ENCODE assay signal across 36 cellular contexts in genomic region chr14:44829021-44829420, GRCh38.
"Had no signal": no experiment of that assay in that cellular context is flagged by ENCODE, and none has a peak within 500 bp of the region (broad histone marks: within the 10 kb centered on the region; RNA-seq: fewer than 3 reads in every experiment).

No MANE protein-coding gene starts in this region.

- ATAC-seq: activated CD4-positive, alpha-beta T cell treated with anti-CD3 and anti-CD28 coated beads for 36 hours; activated CD8-positive, alpha-beta memory T cell treated with anti-CD3 and anti-CD28 coated beads, Interleukin-2, amount 10 ng/mL, durations not matched to agents 7 days and 5 days; activated CD8-positive, alpha-beta T cell treated with anti-CD3 and anti-CD28 coated beads, Interleukin-2, amount 10 ng/mL, durations not matched to agents 7 days and 5 days; activated naive CD8-positive, alpha-beta T cell treated with anti-CD3 and anti-CD28 coated beads, Interleukin-2, amount 50 U/mL, for 24 hours had no signal

- H3K4me3 ChIP-seq: ascending aorta, cardiac muscle cell had no signal

- H3K27me3 ChIP-seq: ascending aorta, cardiac muscle cell had no signal

- H3K9me3 Mint-ChIP-seq: activated CD4-positive, alpha-beta memory T cell treated with anti-CD3 and anti-CD28 coated beads, Interleukin-2, amount 10 ng/mL, durations not matched to agents 7 days and 5 days; activated CD4-positive, alpha-beta T cell treated with anti-CD3 and anti-CD28 coated beads, Interleukin-2, amount 10 ng/mL, durations not matched to agents 7 days and 5 days; activated naive CD4-positive, alpha-beta T cell treated with anti-CD3 and anti-CD28 coated beads, Interleukin-2, amount 10 ng/mL, durations not matched to agents 7 days and 5 days; activated naive CD4-positive, alpha-beta T cell treated with anti-CD3 and anti-CD28 coated beads, Interleukin-2, amount 50 U/mL, for 24 hours; activated naive CD8-positive, alpha-beta T cell treated with anti-CD3 and anti-CD28 coated beads, Interleukin-2, amount 10 ng/mL, durations not matched to agents 7 days and 5 days; activated naive CD8-positive, alpha-beta T cell treated with anti-CD3 and anti-CD28 coated beads, Interleukin-2, amount 50 U/mL, for 24 hours; activated T-cell treated with anti-CD3 and anti-CD28 coated beads, Interleukin-2, amount 50 U/mL, for 24 hours; activated T-helper 2 cell treated with anti-CD3 and anti-CD28 coated beads, Interferon-gamma antibody, Interleukin-2, Interleukin-4, amounts not matched to agents 10 μg/mL and 5 μg/mL and 100 μg/mL, durations not matched to agents 14 hours and 24 hours and 36 hours; central memory CD8-positive, alpha-beta T cell; T-helper 1 cell treated with Interleukin-12 subunit alpha and Interleukin-12 subunit beta and Interleukin-4 antibody, amounts not matched to agents 30 μg/mL and 1 μg/mL, for 36 hours; T-helper 2 cell treated with Interferon-gamma antibody and Interleukin-4, amounts not matched to agents 5 μg/mL and 100 μg/mL, for 36 hours had no signal

- DNase-seq: activated B cell treated with CpG ODN at 0.5 μM for 24 hours; activated CD4-positive, alpha-beta memory T cell treated with anti-CD3 and anti-CD28 coated beads, Interleukin-2, amount 10 ng/mL, durations not matched to agents 7 days and 5 days; activated CD4-positive, alpha-beta T cell treated with anti-CD3 and anti-CD28 coated beads for 1 hour; activated CD4-positive, alpha-beta T cell treated with anti-CD3 and anti-CD28 coated beads for 36 hours; activated CD4-positive, alpha-beta T cell treated with anti-CD3 and anti-CD28 coated beads for 48 hours; activated CD4-positive, alpha-beta T cell treated with anti-CD3 and anti-CD28 coated beads, Interleukin-2, amount 10 ng/mL, durations not matched to agents 7 days and 5 days; activated CD4-positive, alpha-beta T cell treated with anti-CD3 and anti-CD28 coated beads, Interleukin-2, amount 50 U/mL, for 48 hours; activated CD8-positive, alpha-beta memory T cell treated with anti-CD3 and anti-CD28 coated beads for 24 hours; activated CD8-positive, alpha-beta memory T cell treated with anti-CD3 and anti-CD28 coated beads, Interleukin-2, amount 10 ng/mL, durations not matched to agents 7 days and 5 days; activated CD8-positive, alpha-beta memory T cell treated with anti-CD3 and anti-CD28 coated beads, Interleukin-2, amount 50 U/mL, for 48 hours; activated CD8-positive, alpha-beta T cell treated with anti-CD3 and anti-CD28 coated beads, Interleukin-2, amount 10 ng/mL, durations not matched to agents 7 days and 5 days; activated effector memory CD4-positive, alpha-beta T cell treated with Interleukin-2 at 50 U/mL for 16 hours; activated gamma-delta T cell; activated naive CD4-positive, alpha-beta T cell treated with anti-CD3 and anti-CD28 coated beads, Interleukin-2, amount 10 ng/mL, durations not matched to agents 7 days and 5 days; activated naive CD4-positive, alpha-beta T cell treated with Interleukin-2 at 50 U/mL for 16 hours; activated naive CD8-positive, alpha-beta T cell treated with anti-CD3 and anti-CD28 coated beads, Interleukin-2, amount 10 ng/mL, durations not matched to agents 7 days and 5 days; activated naive CD8-positive, alpha-beta T cell treated with anti-CD3 and anti-CD28 coated beads, Interleukin-2, amount 50 U/mL, for 24 hours; activated T-cell treated with anti-CD3 and anti-CD28 coated beads, Interleukin-2, amount 50 U/mL, for 24 hours; activated T-cell treated with anti-CD3 and anti-CD28 coated beads, Interleukin-2, amount 50 U/mL, for 48 hours; amygdala; anterior cingulate cortex; caudate nucleus; cerebellar nuclear complex; T-helper 1 cell; T-helper 2 cell; T-helper 9 cell had no signal

- H3K27ac Mint-ChIP-seq: activated B cell treated with CpG ODN at 0.5 μM for 24 hours; activated CD4-positive, alpha-beta memory T cell treated with anti-CD3 and anti-CD28 coated beads, Interleukin-2, amount 10 ng/mL, durations not matched to agents 7 days and 5 days; activated CD4-positive, alpha-beta T cell treated with anti-CD3 and anti-CD28 coated beads for 36 hours; activated CD4-positive, alpha-beta T cell treated with anti-CD3 and anti-CD28 coated beads, Interleukin-2, amount 10 ng/mL, durations not matched to agents 7 days and 5 days; activated CD8-positive, alpha-beta memory T cell treated with anti-CD3 and anti-CD28 coated beads, Interleukin-2, amount 10 ng/mL, durations not matched to agents 7 days and 5 days; activated CD8-positive, alpha-beta T cell treated with anti-CD3 and anti-CD28 coated beads, Interleukin-2, amount 10 ng/mL, durations not matched to agents 7 days and 5 days; activated naive CD4-positive, alpha-beta T cell treated with anti-CD3 and anti-CD28 coated beads, Interleukin-2, amount 10 ng/mL, durations not matched to agents 7 days and 5 days; activated naive CD4-positive, alpha-beta T cell treated with anti-CD3 and anti-CD28 coated beads, Interleukin-2, amount 50 U/mL, for 24 hours; activated naive CD8-positive, alpha-beta T cell; activated naive CD8-positive, alpha-beta T cell treated with anti-CD3 and anti-CD28 coated beads, Interleukin-2, amount 10 ng/mL, durations not matched to agents 7 days and 5 days; activated naive CD8-positive, alpha-beta T cell treated with anti-CD3 and anti-CD28 coated beads, Interleukin-2, amount 50 U/mL, for 24 hours; activated T-cell treated with anti-CD3 and anti-CD28 coated beads, Interleukin-2, amount 50 U/mL, for 24 hours; activated T-helper 2 cell treated with anti-CD3 and anti-CD28 coated beads, Interferon-gamma antibody, Interleukin-2, Interleukin-4, amounts not matched to agents 10 μg/mL and 5 μg/mL and 100 μg/mL, durations not matched to agents 14 hours and 24 hours and 36 hours; brain; T-helper 1 cell treated with Interleukin-12 subunit alpha and Interleukin-12 subunit beta and Interleukin-4 antibody, amounts not matched to agents 30 μg/mL and 1 μg/mL, for 36 hours; T-helper 2 cell treated with Interferon-gamma antibody and Interleukin-4, amounts not matched to agents 5 μg/mL and 100 μg/mL, for 36 hours had no signal

- H3K27ac ChIP-seq: ascending aorta, cardiac muscle cell, VCaP had no signal

- H3K27me3 Mint-ChIP-seq: activated B cell treated with CpG ODN at 0.5 μM for 24 hours; activated CD4-positive, alpha-beta memory T cell treated with anti-CD3 and anti-CD28 coated beads, Interleukin-2, amount 10 ng/mL, durations not matched to agents 7 days and 5 days; activated naive CD4-positive, alpha-beta T cell treated with anti-CD3 and anti-CD28 coated beads, Interleukin-2, amount 10 ng/mL, durations not matched to agents 7 days and 5 days; activated naive CD8-positive, alpha-beta T cell treated with anti-CD3 and anti-CD28 coated beads, Interleukin-2, amount 50 U/mL, for 24 hours; brain; central memory CD8-positive, alpha-beta T cell had no signal

- H3K4me1 ChIP-seq: ascending aorta had no signal

- H3K9me3 ChIP-seq: ascending aorta had no signal

- H3K36me3 Mint-ChIP-seq: activated CD8-positive, alpha-beta memory T cell treated with anti-CD3 and anti-CD28 coated beads, Interleukin-2, amount 10 ng/mL, durations not matched to agents 7 days and 5 days; activated naive CD4-positive, alpha-beta T cell treated with anti-CD3 and anti-CD28 coated beads, Interleukin-2, amount 10 ng/mL, durations not matched to agents 7 days and 5 days; activated naive CD4-positive, alpha-beta T cell treated with anti-CD3 and anti-CD28 coated beads, Interleukin-2, amount 50 U/mL, for 24 hours; activated naive CD8-positive, alpha-beta T cell; activated naive CD8-positive, alpha-beta T cell treated with anti-CD3 and anti-CD28 coated beads, Interleukin-2, amount 10 ng/mL, durations not matched to agents 7 days and 5 days; brain had no signal

- H3K36me3 ChIP-seq: ascending aorta, cardiac muscle cell had no signal

- H3K4me1 Mint-ChIP-seq: activated B cell treated with CpG ODN at 0.5 μM for 24 hours; activated CD4-positive, alpha-beta memory T cell treated with anti-CD3 and anti-CD28 coated beads, Interleukin-2, amount 10 ng/mL, durations not matched to agents 7 days and 5 days; activated CD4-positive, alpha-beta T cell treated with anti-CD3 and anti-CD28 coated beads for 36 hours; activated CD4-positive, alpha-beta T cell treated with anti-CD3 and anti-CD28 coated beads, Interleukin-2, amount 10 ng/mL, durations not matched to agents 7 days and 5 days; activated CD8-positive, alpha-beta memory T cell treated with anti-CD3 and anti-CD28 coated beads, Interleukin-2, amount 10 ng/mL, durations not matched to agents 7 days and 5 days; activated naive CD4-positive, alpha-beta T cell treated with anti-CD3 and anti-CD28 coated beads, Interleukin-2, amount 10 ng/mL, durations not matched to agents 7 days and 5 days; activated naive CD4-positive, alpha-beta T cell treated with anti-CD3 and anti-CD28 coated beads, Interleukin-2, amount 50 U/mL, for 24 hours; activated naive CD8-positive, alpha-beta T cell treated with anti-CD3 and anti-CD28 coated beads, Interleukin-2, amount 10 ng/mL, durations not matched to agents 7 days and 5 days; activated naive CD8-positive, alpha-beta T cell treated with anti-CD3 and anti-CD28 coated beads, Interleukin-2, amount 50 U/mL, for 24 hours; brain; central memory CD8-positive, alpha-beta T cell had no signal

- H3K4me3 Mint-ChIP-seq: activated B cell treated with CpG ODN at 0.5 μM for 24 hours; activated CD4-positive, alpha-beta memory T cell treated with anti-CD3 and anti-CD28 coated beads, Interleukin-2, amount 10 ng/mL, durations not matched to agents 7 days and 5 days; activated CD4-positive, alpha-beta T cell treated with anti-CD3 and anti-CD28 coated beads for 36 hours; activated CD4-positive, alpha-beta T cell treated with anti-CD3 and anti-CD28 coated beads, Interleukin-2, amount 10 ng/mL, durations not matched to agents 7 days and 5 days; activated CD8-positive, alpha-beta memory T cell treated with anti-CD3 and anti-CD28 coated beads, Interleukin-2, amount 10 ng/mL, durations not matched to agents 7 days and 5 days; activated CD8-positive, alpha-beta T cell treated with anti-CD3 and anti-CD28 coated beads, Interleukin-2, amount 10 ng/mL, durations not matched to agents 7 days and 5 days; activated naive CD4-positive, alpha-beta T cell treated with anti-CD3 and anti-CD28 coated beads, Interleukin-2, amount 10 ng/mL, durations not matched to agents 7 days and 5 days; activated naive CD4-positive, alpha-beta T cell treated with anti-CD3 and anti-CD28 coated beads, Interleukin-2, amount 50 U/mL, for 24 hours; activated naive CD8-positive, alpha-beta T cell; activated naive CD8-positive, alpha-beta T cell treated with anti-CD3 and anti-CD28 coated beads, Interleukin-2, amount 10 ng/mL, durations not matched to agents 7 days and 5 days; activated naive CD8-positive, alpha-beta T cell treated with anti-CD3 and anti-CD28 coated beads, Interleukin-2, amount 50 U/mL, for 24 hours; activated T-cell treated with anti-CD3 and anti-CD28 coated beads, Interleukin-2, amount 50 U/mL, for 24 hours; brain; central memory CD8-positive, alpha-beta T cell; T-helper 1 cell treated with Interleukin-12 subunit alpha and Interleukin-12 subunit beta and Interleukin-4 antibody, amounts not matched to agents 30 μg/mL and 1 μg/mL, for 36 hours; T-helper 2 cell treated with Interferon-gamma antibody and Interleukin-4, amounts not matched to agents 5 μg/mL and 100 μg/mL, for 36 hours had no signal
